Comparison of ENCODE assay signal across 8 cellular contexts in genomic region chr12:93089805-93090569, GRCh38.
DNase-seq lines count a peak whose midpoint lies in the region; ATAC-seq and TF ChIP-seq lines count a peak whose summit lies in the region.

No MANE protein-coding gene starts in this region.

- POLR2A ChIA-PET in T-cell (lab: Charles Lee), result no interaction called here

- peaks cover 5 to 6% (median 6%) of the 10 kb centered on the region in 3 donors for H3K4me1 Mint-ChIP-seq in T-cell

- peaks cover 0 to 3% of the 10 kb centered on the region in 2 donors for H3K4me1 ChIP-seq in aorta (ENCODE audit: control insufficient read depth in 1 of 2, insufficient read depth in 2 of 2, low read length in 2 of 2)

- TF ChIP-seq CTCF in fibroblast of pulmonary artery (IDR thresholded peaks at IDR 0.05; ENCODE audit: low read length, missing control alignments), result no peak

- H3K27me3 ChIP-seq in aorta (ENCODE audit: control insufficient read depth in 1 of 2, insufficient read depth in 2 of 2, low read length in 1 of 2), result no peaks in the 10 kb centered on the region

- no peaks in the 10 kb centered on the region for H3K27me3 Mint-ChIP-seq in T-cell

- H3K9me3 ChIP-seq in aorta (ENCODE audit: control insufficient read depth, low read length), result no peaks in the 10 kb centered on the region

- H3K27ac Mint-ChIP-seq in T-cell, result no peak overlapping the region

- no peak overlapping the region for H3K27ac ChIP-seq in aorta (ENCODE audit: low read depth in 1 of 2, low read length in 2 of 2)

- intact Hi-C loops in aorta (cut with DNase I), result no loop called here

- WGBS in aorta, 2 donors, result 79 to 83% methylated on average over 5 of the region's 5 CpGs

- CTCF ChIA-PET in T-cell (lab: Charles Lee), result interaction anchor here in 1 of 2 donors (0.6 kb wide), 1 partner anchor 305 kb away, joined by 3 read pairs; no protein-coding TSS in a partner anchor

- H3K36me3 Mint-ChIP-seq in T-cell, result no peaks in the 10 kb centered on the region

- DNase-seq in A172 (ENCODE audit: low spot score), result peak; percentile 78
- peak; percentile 56 for DNase-seq in H4 (ENCODE audit: low spot score)
- DNase-seq in T-cell, result no peak
- peak; percentile 82 for DNase-seq in fibroblast of pulmonary artery (ENCODE audit: low read depth)
- no peak for DNase-seq in aorta
- no peak for DNase-seq in HK-2 (ENCODE audit: unreplicated experiment)

- H3K4me3 ChIP-seq in fibroblast of pulmonary artery (replicated peaks; ENCODE audit: low read depth, low read length), result no peak overlapping the region
- H3K4me3 ChIP-seq in aorta (ENCODE audit: low read length in 2 of 2), result no peak overlapping the region

- ATAC-seq in T-cell (replicated peaks in 1 of 4) (peak; percentile 40 to 91 (median 74)), HG03565 (IDR thresholded peaks at IDR 0.05; ENCODE audit: unreplicated experiment) (no peak), aorta (ENCODE audit: low FRiP score) (no peak), GM21723 (IDR thresholded peaks at IDR 0.05; ENCODE audit: unreplicated experiment) (no peak)

- H3K36me3 ChIP-seq in aorta (ENCODE audit: control insufficient read depth in 1 of 2, insufficient read depth in 2 of 2, low read length in 1 of 2), result no peaks in the 10 kb centered on the region

- H3K4me3 Mint-ChIP-seq in T-cell, result no peak overlapping the region

- peaks cover 0 to 10% (median 5%) of the 10 kb centered on the region in 3 donors for H3K9me3 Mint-ChIP-seq in T-cell

Comparison
In these comparisons a context has a peak if more than half of its experiments do, and no peak if none do; other contexts are left out.
1. DNase-seq: peak in A172 (single experiment), H4 (single experiment) and fibroblast of pulmonary artery (single experiment); none in T-cell (0 of 34), aorta (0 of 2) and HK-2 (single experiment).
2. ATAC-seq: peak in T-cell (4 of 4); none in HG03565 (single experiment), aorta (single experiment) and GM21723 (single experiment).